Comparison of ENCODE assay signal across 30 cellular contexts in genomic region chr1:39585933-39586332, GRCh38. TPM values are rescaled to one million over a fixed set of nuclear protein-coding genes. Genes with fewer than 3 reads are reported as not detected.
"Had no signal": no experiment of that assay in that cellular context is flagged by ENCODE, and none has a peak within 500 bp of the region (broad histone marks: within the 10 kb centered on the region; RNA-seq: fewer than 3 reads in every experiment).

No MANE protein-coding gene starts in this region.

- FAIRE-seq: endometrium, islet of Langerhans, keratinocyte had no signal

- H3K4me3 Mint-ChIP-seq: dendritic cell treated with granulocyte-macrophage colony-stimulating factor and Interleukin-4, amounts not matched to agents 40 ng/mL and 50 ng/mL, for 4 days; effector memory CD8-positive, alpha-beta T cell; endodermal cell; naive thymus-derived CD4-positive, alpha-beta T cell had no signal

- H3K27me3 ChIP-seq: colonic mucosa, esophagus squamous epithelium, gastrocnemius medialis, heart right ventricle, left lung had no signal

- H3K27ac Mint-ChIP-seq: dendritic cell treated with granulocyte-macrophage colony-stimulating factor and Interleukin-4, amounts not matched to agents 40 ng/mL and 50 ng/mL, for 4 days; effector memory CD8-positive, alpha-beta T cell; endodermal cell had no signal

- H3K4me3 ChIP-seq: colonic mucosa, esophagus squamous epithelium, gastrocnemius medialis, heart right ventricle, left lung, lower lobe of right lung had no signal

- H3K36me3 ChIP-seq: colonic mucosa, esophagus squamous epithelium, gastrocnemius medialis, heart right ventricle, left lung, lower lobe of right lung had no signal

- H3K9me3 Mint-ChIP-seq: dendritic cell treated with granulocyte-macrophage colony-stimulating factor and Interleukin-4, amounts not matched to agents 40 ng/mL and 50 ng/mL, for 4 days; effector memory CD8-positive, alpha-beta T cell; endodermal cell; naive thymus-derived CD4-positive, alpha-beta T cell had no signal

- ATAC-seq: effector memory CD8-positive, alpha-beta T cell; esophagus mucosa; gastrocnemius medialis; heart right ventricle; left cardiac atrium; left lung; left ventricle myocardium superior; lower lobe of right lung; naive thymus-derived CD4-positive, alpha-beta T cell had no signal

- H3K27ac ChIP-seq: colonic mucosa, epithelial cell of prostate, esophagus squamous epithelium, gastrocnemius medialis, heart right ventricle, left lung, lower lobe of right lung had no signal

- H3K4me1 ChIP-seq: colonic mucosa, esophagus squamous epithelium, gastrocnemius medialis, heart right ventricle, left lung, lower lobe of right lung had no signal

- DNase-seq: colonic mucosa; cortex of kidney; effector CD8-positive, alpha-beta T cell; effector memory CD8-positive, alpha-beta T cell; endodermal cell; erythroblast; esophagus squamous epithelium; foreskin fibroblast; foreskin melanocyte; gastrocnemius medialis; glutamatergic neuron; head of caudate nucleus; heart right ventricle; hippocampal formation; left cardiac atrium; left lung; left ventricle myocardium superior; lower lobe of right lung; mesenchymal stem cell; midbrain; naive thymus-derived CD4-positive, alpha-beta T cell had no signal

- H3K27me3 Mint-ChIP-seq: naive thymus-derived CD4-positive, alpha-beta T cell had no signal

- H3K9me3 ChIP-seq: colonic mucosa, esophagus squamous epithelium, gastrocnemius medialis, heart right ventricle, left lung, lower lobe of right lung had no signal

- H3K36me3 Mint-ChIP-seq: naive thymus-derived CD4-positive, alpha-beta T cell had no signal

RNA-seq across cellular contexts. Expression of gene HEYL, which starts 53.5 kb away (rescaled TPM):
- total RNA-seq: dermis microvascular lymphatic vessel endothelial cell, lung microvascular endothelial cell, mononuclear cell had no signal
- polyA plus RNA-seq: keratinocyte had no signal
